ENCODE assay signal across 11 cellular contexts in the genomic region with DNA sequence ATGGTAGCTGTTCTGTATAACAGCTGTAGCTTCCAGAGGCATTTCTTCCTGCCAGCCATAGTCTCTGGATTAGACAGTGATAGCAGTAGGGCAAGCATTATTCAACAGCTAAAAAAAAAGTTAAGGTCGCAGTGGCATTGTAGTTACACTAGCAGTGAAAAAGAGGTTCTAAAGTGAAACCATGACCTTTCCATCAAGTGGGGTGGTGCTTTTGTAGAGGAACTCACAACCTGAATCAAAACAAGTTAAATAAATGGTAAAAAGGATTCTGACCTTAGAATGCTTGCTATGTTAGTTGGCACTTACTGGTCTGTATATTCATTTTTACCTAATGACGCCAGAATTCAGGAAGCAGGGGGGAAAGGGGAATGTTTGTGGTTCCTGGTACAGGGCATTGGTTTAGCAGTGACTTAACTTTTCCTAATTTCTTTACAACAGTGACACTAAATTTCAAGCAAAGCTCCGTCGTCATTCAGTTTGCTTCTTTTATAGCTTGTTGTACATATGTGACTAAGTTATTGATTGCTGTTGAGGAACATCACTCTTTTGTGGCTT. TPM values are rescaled to one million over a fixed set of nuclear protein-coding genes. Genes with fewer than 3 reads are reported as not detected.
DNase-seq lines count a peak whose midpoint lies in the region; ATAC-seq and TF ChIP-seq lines count a peak whose summit lies in the region.
"Had no signal": no experiment of that assay in that cellular context is flagged by ENCODE, and none has a peak within 500 bp of the region (broad histone marks: within the 10 kb centered on the region; RNA-seq: fewer than 3 reads in every experiment).

No MANE protein-coding gene starts in this region.

- peak overlapping the region; percentile 24 for H3K27ac ChIP-seq in lower lobe of right lung
- peak overlapping the region in 1 of 2 donors; percentile 10 for H3K27ac ChIP-seq in ascending aorta

- intact Hi-C loops in lower lobe of right lung (cut with DNase I) (no loop called here), ascending aorta (cut with DNase I) (no loop called here)

- H3K27me3 Mint-ChIP-seq in chondrocyte (ENCODE audit: low read depth), result no peaks in the 10 kb centered on the region

- H3K4me1 ChIP-seq in lower lobe of right lung (peaks cover 13% of the 10 kb centered on the region), ascending aorta (peaks cover 0 to 7% of the 10 kb centered on the region in 2 donors)

- no peaks in the 10 kb centered on the region for H3K9me3 ChIP-seq in lower lobe of right lung
- no peaks in the 10 kb centered on the region for H3K9me3 ChIP-seq in ascending aorta
- H3K9me3 ChIP-seq: mucosa of descending colon had no signal

- peaks cover 26% of the 10 kb centered on the region for H3K4me1 Mint-ChIP-seq in chondrocyte (ENCODE audit: low read depth)

- H3K27me3 ChIP-seq in lower lobe of right lung (ENCODE audit: low read depth) (no peaks in the 10 kb centered on the region), ascending aorta (no peaks in the 10 kb centered on the region)

- H3K9me3 Mint-ChIP-seq in chondrocyte (ENCODE audit: low read depth), result no peaks in the 10 kb centered on the region

- H3K4me3 ChIP-seq in lower lobe of right lung (no peak overlapping the region), ascending aorta (no peak overlapping the region)
- H3K4me3 ChIP-seq: mucosa of descending colon had no signal

- H3K36me3 Mint-ChIP-seq in chondrocyte (ENCODE audit: low read depth), result no peaks in the 10 kb centered on the region

- no peaks in the 10 kb centered on the region for H3K36me3 ChIP-seq in lower lobe of right lung
- H3K36me3 ChIP-seq in ascending aorta, result no peaks in the 10 kb centered on the region

- TF ChIP-seq CTCF in chondrocyte (IDR thresholded peaks at IDR 0.05), result no peak
- no peak for TF ChIP-seq CTCF in lower lobe of right lung (IDR thresholded peaks at IDR 0.05)
- TF ChIP-seq CTCF in ascending aorta (IDR thresholded peaks at IDR 0.05), result no peak

- ATAC-seq in lower lobe of right lung (peak in 1 of 2 donors; percentile 62), GM18519 (IDR thresholded peaks at IDR 0.05; ENCODE audit: low FRiP score, unreplicated experiment) (no peak)
- ATAC-seq: mucosa of descending colon, Panc1 had no signal

- H3K4me3 Mint-ChIP-seq in chondrocyte (ENCODE audit: unreplicated experiment), result no peak overlapping the region

- H3K27ac Mint-ChIP-seq in chondrocyte (ENCODE audit: unreplicated experiment), result peak overlapping the region; percentile 84

- DNase-seq in AG08396 (ENCODE audit: low spot score) (peak; percentile 73), HS-5 (ENCODE audit: low read depth) (peak; percentile 78), chondrocyte (ENCODE audit: low spot score) (no peak), lower lobe of right lung (no peak), hypothalamus (lab: John Stamatoyannopoulos, UW) (no peak), ascending aorta (ENCODE audit: low spot score in 2 of 2) (no peak), NCI-H2081 (lab: John Stamatoyannopoulos, UW) (no peak)
- DNase-seq: DMS53, mucosa of descending colon had no signal

RNA-seq across cellular contexts. Expression of gene GBF1, which starts 55.0 kb away (rescaled TPM):
- total RNA-seq in chondrocyte (59.3 to 88.4 TPM (median 59.7 TPM) in 3 replicates), lower lobe of right lung (40.3 TPM), ascending aorta (56.0 TPM)

RNA-seq across cellular contexts. Expression of gene PITX3, which starts 59.1 kb away (rescaled TPM):
- total RNA-seq in chondrocyte (not detected in 3 replicates), lower lobe of right lung (not detected), ascending aorta (not detected)
- total RNA-seq: mucosa of descending colon had no signal

Comparison
In these comparisons a context has a peak if more than half of its experiments do, and no peak if none do; other contexts are left out.
1. DNase-seq: peak in AG08396 (single experiment) and HS-5 (single experiment); none in chondrocyte (single experiment), lower lobe of right lung (single experiment), hypothalamus (0 of 51), ascending aorta (0 of 2) and NCI-H2081 (0 of 2).